In the genomic region with DNA sequence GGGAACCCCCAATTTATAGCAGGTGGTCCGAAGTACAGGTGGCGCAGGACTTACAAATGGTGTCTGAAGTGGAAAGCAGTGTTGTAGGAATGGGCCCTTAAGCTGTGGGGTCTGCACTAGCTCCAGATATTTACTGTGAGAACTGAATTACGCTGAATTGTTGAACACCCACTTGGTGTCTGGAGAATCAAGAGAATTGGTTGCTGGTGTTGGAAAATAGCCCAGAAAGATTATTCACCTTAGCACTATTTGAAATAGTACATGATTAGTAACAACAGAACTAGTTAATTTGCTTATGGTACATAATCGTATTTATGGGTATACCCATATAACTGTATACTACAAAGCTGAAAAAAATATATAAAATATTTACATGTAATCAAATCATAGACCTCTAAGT, we compare ENCODE assay signal across 15 cellular contexts.
A peak's percentile ranks its signal among the peaks of the same experiment; 100 is the strongest.
DNase-seq lines count a peak whose midpoint lies in the region; ATAC-seq lines count a peak whose summit lies in the region.
"Had no signal": no experiment of that assay in that cellular context is flagged by ENCODE, and none has a peak within 500 bp of the region (broad histone marks: within the 10 kb centered on the region; RNA-seq: fewer than 3 reads in every experiment).

No MANE protein-coding gene starts in this region.

- peaks cover 99% of the 10 kb centered on the region for H3K79me2 ChIP-seq in GM23248 (ENCODE audit: insufficient read depth)

- in situ Hi-C loops in GM23248 (cut with MboI): no loop called here

- ATAC-seq in stimulated activated naive B cell treated with anti-CD40 and anti-IgM and Interleukin-4, amounts not matched to agents 10 μg/mL and 1 μg/mL and 100 μg/mL, for 72 hours (replicated peaks): no peak

- peak; percentile 32 for DNase-seq in GM23248
- DNase-seq in astrocyte of the hippocampus (ENCODE audit: low read depth, low spot score): peak; percentile 54
- no peak for DNase-seq in stimulated activated naive B cell treated with anti-CD40 and anti-IgM and Interleukin-4, amounts not matched to agents 10 μg/mL and 1 μg/mL and 100 μg/mL, for 72 hours
- no peak for DNase-seq in SIG-M5 (lab: John Stamatoyannopoulos, UW)
- no peak for DNase-seq in T-helper 2 cell treated with Interferon-gamma antibody and Interleukin-4, amounts not matched to agents 5 μg/mL and 100 μg/mL, for 36 hours (ENCODE audit: low spot score)
- no peak for DNase-seq in dedifferentiated amniotic fluid mesenchymal stem cell (ENCODE audit: extremely low spot score)
- DNase-seq: DMS 273 treated with DMSO at 0.1 percent for 48 hours; MV-4-11; NCI-H1417; NCI-H187 treated with DMSO at 0.1 percent for 48 hours; NK-92 treated with Interleukin-12 subunit alpha and Interleukin-12 subunit beta, amount 100 ng/mL, for 24 hours; SHP77 treated with DMSO at 0.1 percent for 48 hours had no signal

- H3K9me3 ChIP-seq in GM23248 (ENCODE audit: low read depth) (no peaks in the 10 kb centered on the region), iPS-18a (ENCODE audit: control insufficient read depth, low read depth, low read length) (no peaks in the 10 kb centered on the region)

- H3K27me3 ChIP-seq in GM23248 (replicated peaks; ENCODE audit: insufficient read depth) (no peaks in the 10 kb centered on the region), iPS-18a (ENCODE audit: control insufficient read depth, insufficient read depth, low read length) (no peaks in the 10 kb centered on the region)

- H3K27ac Mint-ChIP-seq in stimulated activated naive B cell treated with anti-CD40 and anti-IgM and Interleukin-4, amounts not matched to agents 10 μg/mL and 1 μg/mL and 100 μg/mL, for 72 hours: peak overlapping the region; percentile 31
- no peak overlapping the region for H3K27ac Mint-ChIP-seq in T-helper 2 cell treated with Interferon-gamma antibody and Interleukin-4, amounts not matched to agents 5 μg/mL and 100 μg/mL, for 36 hours

- H3K4me1 ChIP-seq in GM23248 (ENCODE audit: insufficient read depth) (peaks cover 18% of the 10 kb centered on the region; the same call in 1 of the 2 replicates), iPS-18a (ENCODE audit: control insufficient read depth, low read depth, low read length) (peaks cover 11% of the 10 kb centered on the region)

- H3K9me3 Mint-ChIP-seq in stimulated activated naive B cell treated with anti-CD40 and anti-IgM and Interleukin-4, amounts not matched to agents 10 μg/mL and 1 μg/mL and 100 μg/mL, for 72 hours: no peaks in the 10 kb centered on the region
- H3K9me3 Mint-ChIP-seq in T-helper 2 cell treated with Interferon-gamma antibody and Interleukin-4, amounts not matched to agents 5 μg/mL and 100 μg/mL, for 36 hours: no peaks in the 10 kb centered on the region
- H3K9me3 Mint-ChIP-seq: IgD-negative memory B cell had no signal

- H3K27me3 Mint-ChIP-seq in stimulated activated naive B cell treated with anti-CD40 and anti-IgM and Interleukin-4, amounts not matched to agents 10 μg/mL and 1 μg/mL and 100 μg/mL, for 72 hours: no peaks in the 10 kb centered on the region
- H3K27me3 Mint-ChIP-seq in T-helper 2 cell treated with Interferon-gamma antibody and Interleukin-4, amounts not matched to agents 5 μg/mL and 100 μg/mL, for 36 hours (ENCODE audit: low read depth): no peaks in the 10 kb centered on the region
- H3K27me3 Mint-ChIP-seq: IgD-negative memory B cell had no signal

- no peak overlapping the region for H3K4me2 ChIP-seq in GM23248 (ENCODE audit: unreplicated experiment)

- no peaks in the 10 kb centered on the region for H3K9me2 ChIP-seq in GM23248 (ENCODE audit: insufficient read depth)

- WGBS in GM23248 (ENCODE audit: low coverage in 1 of 2, low lambda C conversion rate in 2 of 2, missing lambda C conversion rate in 2 of 2), 2 experiments: 95 to 98% methylated on average over 4 of the region's 4 CpGs

- no peak overlapping the region for H2AFZ ChIP-seq in GM23248

- H3K4me3 ChIP-seq in GM23248 (no peak overlapping the region), iPS-18a (ENCODE audit: low read length) (no peak overlapping the region)

- H3K27ac ChIP-seq in GM23248 (no peak overlapping the region), iPS-18a (ENCODE audit: low read length) (peak overlapping the region; percentile 16)
- H3K27ac ChIP-seq: C4-2B had no signal

- peaks cover 3% of the 10 kb centered on the region; the same call in 1 of the 2 replicates for H4K20me1 ChIP-seq in GM23248 (ENCODE audit: insufficient read depth)

- H3F3A ChIP-seq in GM23248 (ENCODE audit: insufficient read depth): no peaks in the 10 kb centered on the region; the same call in 1 of the 2 replicates

- no peak overlapping the region for H3K4me3 Mint-ChIP-seq in stimulated activated naive B cell treated with anti-CD40 and anti-IgM and Interleukin-4, amounts not matched to agents 10 μg/mL and 1 μg/mL and 100 μg/mL, for 72 hours
- H3K4me3 Mint-ChIP-seq in T-helper 2 cell treated with Interferon-gamma antibody and Interleukin-4, amounts not matched to agents 5 μg/mL and 100 μg/mL, for 36 hours: no peak overlapping the region

- peaks cover 8 to 10% of the 10 kb centered on the region in 2 donors for H3K4me1 Mint-ChIP-seq in stimulated activated naive B cell treated with anti-CD40 and anti-IgM and Interleukin-4, amounts not matched to agents 10 μg/mL and 1 μg/mL and 100 μg/mL, for 72 hours
- H3K4me1 Mint-ChIP-seq in T-helper 2 cell treated with Interferon-gamma antibody and Interleukin-4, amounts not matched to agents 5 μg/mL and 100 μg/mL, for 36 hours (ENCODE audit: low read depth): peaks cover 26% of the 10 kb centered on the region

- H3K9ac ChIP-seq in GM23248: no peak overlapping the region
- H3K9ac ChIP-seq in iPS-18a (ENCODE audit: low read length): no peak overlapping the region

- H3K36me3 Mint-ChIP-seq in stimulated activated naive B cell treated with anti-CD40 and anti-IgM and Interleukin-4, amounts not matched to agents 10 μg/mL and 1 μg/mL and 100 μg/mL, for 72 hours: peaks cover 3 to 9% of the 10 kb centered on the region in 2 donors
- H3K36me3 Mint-ChIP-seq in T-helper 2 cell treated with Interferon-gamma antibody and Interleukin-4, amounts not matched to agents 5 μg/mL and 100 μg/mL, for 36 hours (ENCODE audit: low read depth): peaks cover 17% of the 10 kb centered on the region

- H3K36me3 ChIP-seq in GM23248 (ENCODE audit: low read depth): no peaks in the 10 kb centered on the region
- H3K36me3 ChIP-seq in iPS-18a (ENCODE audit: control insufficient read depth, low read depth, low read length): no peaks in the 10 kb centered on the region

Comparison
In these comparisons a context has a peak if more than half of its experiments do, and no peak if none do; other contexts are left out.
1. DNase-seq: peak in GM23248 (single experiment) and astrocyte of the hippocampus (single experiment); none in stimulated activated naive B cell treated with anti-CD40 and anti-IgM and Interleukin-4, amounts not matched to agents 10 μg/mL and 1 μg/mL and 100 μg/mL, for 72 hours (single experiment), SIG-M5 (single experiment), T-helper 2 cell treated with Interferon-gamma antibody and Interleukin-4, amounts not matched to agents 5 μg/mL and 100 μg/mL, for 36 hours (single experiment) and dedifferentiated amniotic fluid mesenchymal stem cell (single experiment).